8 cellular contexts compared by ENCODE assay signal in the genomic region with DNA sequence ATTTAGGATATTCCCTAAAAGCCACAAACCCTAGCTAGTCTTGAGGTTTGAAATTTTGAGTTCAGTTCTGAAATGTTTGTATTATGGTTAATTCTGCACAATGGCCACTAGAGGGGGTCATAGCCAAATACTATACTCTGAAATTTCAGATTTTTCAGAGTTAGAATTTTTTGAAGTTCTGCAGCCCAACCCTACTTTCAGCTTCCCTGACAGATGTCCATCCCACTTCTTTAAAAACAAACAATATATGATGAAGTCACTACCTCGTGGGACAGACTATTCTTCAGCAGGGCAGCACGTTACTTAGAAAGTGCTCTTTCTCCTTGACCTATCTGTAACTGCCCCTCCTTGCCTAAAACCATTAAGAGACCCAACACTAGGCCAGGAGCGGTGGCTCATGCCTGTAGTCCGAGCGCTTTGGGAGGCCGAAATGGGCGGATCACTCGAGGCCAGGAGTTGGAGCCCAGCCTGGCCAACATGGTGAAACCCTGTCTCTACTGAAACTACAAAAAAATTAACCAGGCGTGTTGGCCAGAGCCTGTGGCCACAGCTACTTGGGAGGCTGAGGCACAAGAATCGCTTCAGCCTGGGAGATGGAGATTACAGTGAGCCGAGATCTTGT.
DNase-seq lines count a peak whose midpoint lies in the region; ATAC-seq and TF ChIP-seq lines count a peak whose summit lies in the region.

No MANE protein-coding gene starts in this region.

- no peak overlapping the region for H3K27ac ChIP-seq in OCI-LY1 (ENCODE audit: low read depth, low read length, poor library complexity, severe bottlenecking)
- H3K27ac ChIP-seq in coronary artery, result no peak overlapping the region

- POLR2A ChIA-PET in HEK293T (lab: Yijun Ruan, JAX), result no interaction called here

- DNase-seq in DMS53 treated with DMSO at 0.1 percent for 48 hours (lab: John Stamatoyannopoulos, UW; ENCODE audit: unreplicated experiment), result peak; percentile 23
- peak; percentile 44 for DNase-seq in HEK293T (ENCODE audit: extremely low spot score)
- DNase-seq in coronary artery (ENCODE audit: low spot score), result no peak
- peak; percentile 10 to 34 for DNase-seq in memory B cell (ENCODE audit: low spot score in 2 of 2)
- no peak for DNase-seq in cortex of kidney (lab: John Stamatoyannopoulos, UW)
- DNase-seq in NCI-H774 (lab: John Stamatoyannopoulos, UW), result no peak

- no peak overlapping the region for H3K4me3 Mint-ChIP-seq in memory B cell

- CTCF ChIA-PET in HEK293T (lab: Yijun Ruan, JAX), result interaction anchor here (0.6 to 3.1 kb wide), 11 partner anchors 11 to 296 kb away, joined by 3 to 12 read pairs (median 4); a partner anchor contains a TSS

- no peaks in the 10 kb centered on the region for H3K9me2 ChIP-seq in OCI-LY1 (ENCODE audit: low read depth, low read length)

- H3F3A ChIP-seq in OCI-LY1 (ENCODE audit: insufficient read depth, low read length), result no peaks in the 10 kb centered on the region

- no peaks in the 10 kb centered on the region for H3K4me1 Mint-ChIP-seq in memory B cell

- peak; percentile 35 for ATAC-seq in memory B cell (ENCODE audit: low read depth)
- no peak for ATAC-seq in GM19467 (IDR thresholded peaks at IDR 0.05; ENCODE audit: unreplicated experiment)

- no peaks in the 10 kb centered on the region for H3K36me3 ChIP-seq in OCI-LY1 (ENCODE audit: insufficient read depth, low read length)

- H3K9ac ChIP-seq in OCI-LY1 (ENCODE audit: low read length), result no peak overlapping the region

- no peak overlapping the region for H3K4me2 ChIP-seq in OCI-LY1 (ENCODE audit: low read length)

- no peaks in the 10 kb centered on the region for H3K9me3 Mint-ChIP-seq in memory B cell

- H3K27me3 ChIP-seq in OCI-LY1 (ENCODE audit: insufficient read depth, low read length), result no peaks in the 10 kb centered on the region

- no peaks in the 10 kb centered on the region for H3K4me1 ChIP-seq in OCI-LY1 (ENCODE audit: insufficient read depth, low read length, severe bottlenecking)

- H4K20me1 ChIP-seq in OCI-LY1 (ENCODE audit: insufficient read depth, low read length), result no peaks in the 10 kb centered on the region

- H2AFZ ChIP-seq in OCI-LY1 (ENCODE audit: low read length), result no peak overlapping the region

- H3K79me2 ChIP-seq in OCI-LY1 (ENCODE audit: insufficient read depth, low read length), result no peaks in the 10 kb centered on the region

- no peak overlapping the region for H3K4me3 ChIP-seq in OCI-LY1 (ENCODE audit: low read depth, low read length, poor library complexity, severe bottlenecking)
- H3K4me3 ChIP-seq in coronary artery, result no peak overlapping the region

- no peaks in the 10 kb centered on the region for H3K36me3 Mint-ChIP-seq in memory B cell

- peaks cover 3% of the 10 kb centered on the region for H3K27me3 Mint-ChIP-seq in memory B cell

- no peaks in the 10 kb centered on the region for H3K9me3 ChIP-seq in OCI-LY1 (ENCODE audit: low read length)

- no peak overlapping the region for H3K27ac Mint-ChIP-seq in memory B cell

- TF ChIP-seq CTCF in OCI-LY1 (IDR thresholded peaks at IDR 0.05; ENCODE audit: low read length) (peak; percentile 73), coronary artery (IDR thresholded peaks at IDR 0.05) (peak; percentile 66)

TF ChIP-seq in HEK293T, 16 proteins besides CTCF, POLR2A, EP300 and RAD21:
- TF ChIP-seq FOXK2 (IDR thresholded peaks at IDR 0.05), result no peak
- TF ChIP-seq HDGF (IDR thresholded peaks at IDR 0.05; ENCODE audit: borderline replicate concordance), result no peak
- no peak for TF ChIP-seq SUZ12 (IDR thresholded peaks at IDR 0.05)
- TF ChIP-seq ZNF384 (IDR thresholded peaks at IDR 0.05), result no peak
- TF ChIP-seq, protein P1, sequence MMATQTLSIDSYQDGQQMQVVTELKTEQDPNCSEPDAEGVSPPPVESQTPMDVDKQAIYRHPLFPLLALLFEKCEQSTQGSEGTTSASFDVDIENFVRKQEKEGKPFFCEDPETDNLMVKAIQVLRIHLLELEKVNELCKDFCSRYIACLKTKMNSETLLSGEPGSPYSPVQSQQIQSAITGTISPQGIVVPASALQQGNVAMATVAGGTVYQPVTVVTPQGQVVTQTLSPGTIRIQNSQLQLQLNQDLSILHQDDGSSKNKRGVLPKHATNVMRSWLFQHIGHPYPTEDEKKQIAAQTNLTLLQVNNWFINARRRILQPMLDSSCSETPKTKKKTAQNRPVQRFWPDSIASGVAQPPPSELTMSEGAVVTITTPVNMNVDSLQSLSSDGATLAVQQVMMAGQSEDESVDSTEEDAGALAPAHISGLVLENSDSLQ (IDR thresholded peaks at IDR 0.05), result peak; percentile 31; the same call in 1 of the 2 replicates
TF ChIP-seq in HEK293T: peak in this region for 1.

Comparison
In these comparisons a context has a peak if more than half of its experiments do, and no peak if none do; other contexts are left out.
1. DNase-seq: peak in DMS53 treated with DMSO at 0.1 percent for 48 hours (single experiment), HEK293T (single experiment) and memory B cell (2 of 2); none in coronary artery (single experiment), cortex of kidney (single experiment) and NCI-H774 (single experiment).